18 cellular contexts compared by ENCODE assay signal in the genomic region with DNA sequence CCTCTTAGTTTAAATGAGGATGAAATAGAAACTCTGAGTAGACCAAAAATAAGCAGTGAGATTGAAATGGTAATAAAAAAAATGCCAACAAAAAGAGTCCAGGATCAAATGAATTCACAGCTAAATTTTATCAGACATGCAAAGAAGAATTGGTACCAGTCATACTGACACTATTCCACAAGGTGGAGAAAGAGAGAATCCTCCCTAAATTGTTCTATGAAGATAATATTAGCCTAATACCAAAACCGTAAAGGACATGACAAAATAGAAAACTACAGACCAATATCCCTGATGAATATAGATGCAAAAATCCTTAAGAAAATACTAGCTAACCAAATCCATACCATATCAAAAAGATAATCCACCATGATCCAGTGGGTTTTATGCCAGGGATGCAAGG.
DNase-seq lines count a peak whose midpoint lies in the region; TF ChIP-seq lines count a peak whose summit lies in the region.
"Had no signal": no experiment of that assay in that cellular context is flagged by ENCODE, and none has a peak within 500 bp of the region (broad histone marks: within the 10 kb centered on the region; RNA-seq: fewer than 3 reads in every experiment).

No MANE protein-coding gene starts in this region.

- in situ Hi-C loops in mammary epithelial cell (cut with MboI; ENCODE audit: low sequenced_read_pairs in 2 of 2): no loop called here

- intact Hi-C loops in mammary epithelial cell (cut with micrococcal nuclease) (no loop called here), MCF 10A (cut with micrococcal nuclease) (no loop called here), head of caudate nucleus (cut with DNase I) (no loop called here)

- peaks cover 2% of the 10 kb centered on the region for H3K27me3 ChIP-seq in mammary epithelial cell (ENCODE audit: insufficient read depth, low read length)
- no peaks in the 10 kb centered on the region for H3K27me3 ChIP-seq in OCI-LY3 (ENCODE audit: low read depth, low read length)
- H3K27me3 ChIP-seq in endodermal cell (ENCODE audit: control insufficient read depth, insufficient read depth, low read length, poor library complexity, severe bottlenecking): no peaks in the 10 kb centered on the region
- H3K27me3 ChIP-seq: Peyer's patch had no signal

- no peaks in the 10 kb centered on the region for H3K4me1 ChIP-seq in mammary epithelial cell (ENCODE audit: insufficient read depth, low read length)
- H3K4me1 ChIP-seq in OCI-LY3 (ENCODE audit: low read length): no peaks in the 10 kb centered on the region
- H3K4me1 ChIP-seq in endodermal cell (ENCODE audit: control insufficient read depth, insufficient read depth, low read length): peaks cover 7% of the 10 kb centered on the region
- H3K4me1 ChIP-seq: HAP-1, Peyer's patch had no signal

- CTCF ChIA-PET in mammary epithelial cell (lab: Charles Lee; ENCODE audit: low non-redundant PET) (no interaction called here), MCF 10A (lab: Yijun Ruan, JAX) (no interaction called here)

- DNase-seq in mammary epithelial cell: no peak
- DNase-seq in MCF 10A (ENCODE audit: unreplicated experiment): no peak
- no peak for DNase-seq in endodermal cell
- no peak for DNase-seq in NCI-H1930 (lab: John Stamatoyannopoulos, UW)
- no peak for DNase-seq in head of caudate nucleus
- DNase-seq in HUDEP-2 (lab: John Stamatoyannopoulos, UW; ENCODE audit: unreplicated experiment in 76 of 76): no peak
- DNase-seq: C1 segment of cervical spinal cord, COR-L47, EL, IMR-90, NCI-H1436, NCI-H2081, NCI-H510A, NCI-H82, Peyer's patch, SHP77 had no signal

- H3K27me3 Mint-ChIP-seq in MCF 10A (ENCODE audit: insufficient read depth, unreplicated experiment): no peaks in the 10 kb centered on the region
- H3K27me3 Mint-ChIP-seq in endodermal cell (ENCODE audit: insufficient read depth): no peaks in the 10 kb centered on the region

- H3K9ac ChIP-seq in mammary epithelial cell (ENCODE audit: insufficient read depth, low read length) (no peak overlapping the region), OCI-LY3 (ENCODE audit: low read length) (no peak overlapping the region), endodermal cell (ENCODE audit: extremely low read depth, low read length, poor library complexity, severe bottlenecking) (no peak overlapping the region)

- 100% methylated on average over 1 of the region's 1 CpG for WGBS in mammary epithelial cell (ENCODE audit: low coverage, missing lambda C conversion rate)
- no CpG with 5 or more reads among the region's 1 CpG for WGBS in endodermal cell (ENCODE audit: insufficient coverage in 1 of 2, insufficient read length in 1 of 2), 2 experiments

- H2AFZ ChIP-seq in mammary epithelial cell (ENCODE audit: low read depth, low read length) (no peak overlapping the region), OCI-LY3 (ENCODE audit: low read depth, low read length) (no peak overlapping the region)

- H3K4me3 ChIP-seq in mammary epithelial cell (replicated peaks in 1 of 3; ENCODE audit: insufficient read depth in 1 of 3, low read depth in 2 of 3, low read length in 3 of 3) (no peak overlapping the region), OCI-LY3 (ENCODE audit: low read length) (no peak overlapping the region), endodermal cell (ENCODE audit: low read length) (no peak overlapping the region)
- H3K4me3 ChIP-seq: HAP-1, Peyer's patch had no signal

- H3K79me2 ChIP-seq in mammary epithelial cell (ENCODE audit: insufficient read depth, low read length) (no peaks in the 10 kb centered on the region), OCI-LY3 (ENCODE audit: low read length) (no peaks in the 10 kb centered on the region)

- no peaks in the 10 kb centered on the region for H3K9me3 Mint-ChIP-seq in MCF 10A (ENCODE audit: unreplicated experiment)
- H3K9me3 Mint-ChIP-seq in endodermal cell: no peaks in the 10 kb centered on the region

- no peak overlapping the region for H3K4me2 ChIP-seq in mammary epithelial cell (ENCODE audit: insufficient read depth, low read depth, low read length)
- no peak overlapping the region for H3K4me2 ChIP-seq in OCI-LY3 (ENCODE audit: low read length)

- H3K9me3 ChIP-seq in mammary epithelial cell (replicated peaks; ENCODE audit: insufficient read depth, low read length): no peaks in the 10 kb centered on the region
- H3K9me3 ChIP-seq in OCI-LY3 (ENCODE audit: insufficient read depth, low read length): no peaks in the 10 kb centered on the region
- H3K9me3 ChIP-seq in endodermal cell (ENCODE audit: control insufficient read depth, low read length): no peaks in the 10 kb centered on the region
- H3K9me3 ChIP-seq: HAP-1, Peyer's patch had no signal

- dilution Hi-C loops in mammary epithelial cell (cut with HindIII; ENCODE audit: low sequenced_read_pairs): no loop called here

- H3K36me3 Mint-ChIP-seq in MCF 10A (ENCODE audit: insufficient read depth, unreplicated experiment): no peaks in the 10 kb centered on the region
- H3K36me3 Mint-ChIP-seq in endodermal cell (ENCODE audit: low read depth): no peaks in the 10 kb centered on the region

- POLR2A ChIA-PET in MCF 10A (lab: Yijun Ruan, JAX): no interaction called here

- H3K27ac ChIP-seq in mammary epithelial cell (ENCODE audit: insufficient read depth, low read depth, low read length) (no peak overlapping the region), OCI-LY3 (ENCODE audit: low read length) (no peak overlapping the region), endodermal cell (ENCODE audit: low read depth, low read length) (no peak overlapping the region)
- H3K27ac ChIP-seq: Peyer's patch had no signal

- H4K20me1 ChIP-seq in mammary epithelial cell (ENCODE audit: insufficient read depth, low read length) (no peaks in the 10 kb centered on the region), OCI-LY3 (ENCODE audit: insufficient read depth, low read length) (no peaks in the 10 kb centered on the region)

- H3K36me3 ChIP-seq in mammary epithelial cell (ENCODE audit: insufficient read depth, low read length) (no peaks in the 10 kb centered on the region), OCI-LY3 (replicated peaks; ENCODE audit: low read depth, low read length) (no peaks in the 10 kb centered on the region), endodermal cell (ENCODE audit: control insufficient read depth, insufficient read depth, low read length) (no peaks in the 10 kb centered on the region)
- H3K36me3 ChIP-seq: HAP-1, Peyer's patch had no signal

- TF ChIP-seq CTCF in mammary epithelial cell (conservative IDR thresholded peaks at IDR 0.05 in 1 of 2, IDR thresholded peaks at IDR 0.05 in 1 of 2; ENCODE audit: extremely low read depth in 1 of 2, insufficient read depth in 1 of 2, low read depth in 1 of 2, low read length in 2 of 2) (peak; percentile 3 to 25), MCF 10A (IDR thresholded peaks at IDR 0.05; ENCODE audit: unreplicated experiment) (no peak), OCI-LY3 (IDR thresholded peaks at IDR 0.05; ENCODE audit: low read depth, low read length) (peak; percentile 18; the same call in 1 of the 2 replicates), endodermal cell (conservative IDR thresholded peaks at IDR 0.05) (peak; percentile 63)

- H3K4me1 Mint-ChIP-seq in MCF 10A (ENCODE audit: insufficient read depth, unreplicated experiment) (no peaks in the 10 kb centered on the region), endodermal cell (no peaks in the 10 kb centered on the region)

- BruUV-seq in mammary epithelial cell (replicated peaks; lab: Mats Ljungman, UMichigan) (no TSS peak), MCF 10A (replicated peaks; lab: Mats Ljungman, UMichigan) (no TSS peak)

- no peak overlapping the region for H3K4me3 Mint-ChIP-seq in MCF 10A (ENCODE audit: unreplicated experiment)
- H3K4me3 Mint-ChIP-seq in endodermal cell: no peak overlapping the region

- no peak overlapping the region for H3K27ac Mint-ChIP-seq in MCF 10A (ENCODE audit: low read depth, unreplicated experiment)
- no peak overlapping the region for H3K27ac Mint-ChIP-seq in endodermal cell
